In the genomic region with DNA sequence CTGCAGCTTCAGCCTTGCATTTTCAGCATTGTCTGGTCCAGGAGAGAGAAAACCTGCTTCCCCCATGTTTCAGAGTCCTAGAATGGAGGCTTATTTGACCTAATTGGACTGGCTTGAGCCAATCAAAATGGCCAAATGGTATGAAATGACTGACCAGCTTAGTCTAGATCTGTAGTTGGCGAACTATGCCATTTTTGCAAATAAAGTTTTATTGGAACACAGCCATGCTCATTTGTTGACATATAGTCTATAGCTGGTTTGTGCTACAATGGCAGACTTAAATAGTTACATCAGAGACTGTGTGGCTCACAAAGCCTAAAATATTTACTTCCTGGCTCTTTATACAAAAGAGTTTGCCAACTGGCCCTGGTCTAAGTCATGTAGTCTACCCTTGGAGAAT, we compare ENCODE assay signal across 35 cellular contexts.
"Had no signal": no experiment of that assay in that cellular context is flagged by ENCODE, and none has a peak within 500 bp of the region (broad histone marks: within the 10 kb centered on the region; RNA-seq: fewer than 3 reads in every experiment).

No MANE protein-coding gene starts in this region.

- H3K36me3 ChIP-seq: MG63 had no signal

- DNase-seq: Karpas-422, Kasumi-1, MG63, MM.1S, MV-4-11, NCI-H1048, NCI-H1092, NCI-H1092 treated with DMSO at 0.1 percent for 48 hours, NCI-H1105, NCI-H1105 treated with DMSO at 0.1 percent for 48 hours, NCI-H1417, NCI-H1417 treated with DMSO at 0.1 percent for 48 hours, NCI-H1436, NCI-H1436 treated with DMSO at 0.1 percent for 48 hours, NCI-H146, NCI-H1694, NCI-H1694 treated with DMSO at 0.1 percent for 48 hours, NCI-H187, NCI-H187 treated with DMSO at 0.1 percent for 48 hours, NCI-H1930, NCI-H2029, NCI-H2029 treated with DMSO at 0.1 percent for 48 hours, NCI-H2081, NCI-H2081 treated with DMSO at 0.1 percent for 48 hours, NCI-H2107, NCI-H2171, NCI-H2171 treated with DMSO at 0.1 percent for 48 hours, NCI-H2227 treated with DMSO at 0.1 percent for 48 hours, NCI-H226, NCI-H345, NCI-H446, NCI-H446 treated with DMSO at 0.1 percent for 48 hours, NCI-H510A, NCI-H510A treated with DMSO at 0.1 percent for 48 hours, NCI-H524 had no signal

- H3K9me3 ChIP-seq: MG63 had no signal

- H3K4me3 ChIP-seq: MG63 had no signal

- H3K27me3 ChIP-seq: MG63 had no signal
